1 cellular context compared by ENCODE assay signal in genomic region chr12:46260153-46260912, GRCh38.
A peak's percentile ranks its signal among the peaks of the same experiment; 100 is the strongest.
TF ChIP-seq lines count a peak whose summit lies in the region.

No MANE protein-coding gene starts in this region.

TF ChIP-seq in HEK293, 187 proteins besides CTCF, POLR2A, EP300 and RAD21 (continued from another document and continues in another):
- TF ChIP-seq ZFP41 (tag by site-specific recombination; IDR thresholded peaks at IDR 0.05; ENCODE audit: borderline replicate concordance): no peak
- no peak for TF ChIP-seq ZNF776 (tag by site-specific recombination; IDR thresholded peaks at IDR 0.05; ENCODE audit: borderline replicate concordance)
- TF ChIP-seq ZNF768 (tag by site-specific recombination; IDR thresholded peaks at IDR 0.05): no peak
- TF ChIP-seq ZNF621 (tag by site-specific recombination; IDR thresholded peaks at IDR 0.05): no peak
- TF ChIP-seq GLIS2 (tag by site-specific recombination; IDR thresholded peaks at IDR 0.05): no peak
- TF ChIP-seq ZNF302 (tag by site-specific recombination; IDR thresholded peaks at IDR 0.05; ENCODE audit: low read depth): no peak
- no peak for TF ChIP-seq ZNF449 (tag by site-specific recombination; IDR thresholded peaks at IDR 0.05)
- TF ChIP-seq ZNF280C (tag by site-specific recombination; IDR thresholded peaks at IDR 0.05): no peak
- TF ChIP-seq ZNF155 (tag by site-specific recombination; IDR thresholded peaks at IDR 0.05): no peak
- TF ChIP-seq ZBTB17 (tag by site-specific recombination; IDR thresholded peaks at IDR 0.05): peak; percentile 21; the same call in 1 of the 2 replicates
- TF ChIP-seq ZNF202 (tag by site-specific recombination; IDR thresholded peaks at IDR 0.05; ENCODE audit: borderline replicate concordance): no peak
- TF ChIP-seq ZNF692 (tag by site-specific recombination; IDR thresholded peaks at IDR 0.05): no peak
- TF ChIP-seq ZNF48 (tag by site-specific recombination; IDR thresholded peaks at IDR 0.05): no peak
- no peak for TF ChIP-seq ZNF623 (tag by site-specific recombination; IDR thresholded peaks at IDR 0.05)
- TF ChIP-seq KLF7 (tag by site-specific recombination; IDR thresholded peaks at IDR 0.05; ENCODE audit: borderline replicate concordance): no peak
- 0 out of 2 replicates have a peak, but pooled peaks have one; percentile 6 for TF ChIP-seq KLF8 (tag by site-specific recombination; IDR thresholded peaks at IDR 0.05)
- TF ChIP-seq ZBTB48 (tag by site-specific recombination; IDR thresholded peaks at IDR 0.05): no peak
- no peak for TF ChIP-seq ZNF777 (tag by site-specific recombination; IDR thresholded peaks at IDR 0.05; ENCODE audit: borderline replicate concordance)
- TF ChIP-seq HIC1 (tag by site-specific recombination; IDR thresholded peaks at IDR 0.05): peak; percentile 49; the same call in 1 of the 2 replicates
- no peak; the same call in 1 of the 2 replicates for TF ChIP-seq TSHZ1 (tag by site-specific recombination; IDR thresholded peaks at IDR 0.05; ENCODE audit: borderline replicate concordance)
- TF ChIP-seq PRDM10 (tag by site-specific recombination; IDR thresholded peaks at IDR 0.05): peak; percentile 69
- TF ChIP-seq ZNF654 (tag by site-specific recombination; IDR thresholded peaks at IDR 0.05; ENCODE audit: low read depth): no peak
- TF ChIP-seq ZNF175 (tag by site-specific recombination; IDR thresholded peaks at IDR 0.05): no peak
- TF ChIP-seq MYNN (tag by site-specific recombination; IDR thresholded peaks at IDR 0.05; ENCODE audit: borderline replicate concordance): no peak
- no peak for TF ChIP-seq ZNF560 (tag by site-specific recombination; IDR thresholded peaks at IDR 0.05; ENCODE audit: borderline replicate concordance)
- TF ChIP-seq ZNF791 (tag by site-specific recombination; IDR thresholded peaks at IDR 0.05): no peak
- no peak for TF ChIP-seq ZNF529 (tag by site-specific recombination; IDR thresholded peaks at IDR 0.05; ENCODE audit: insufficient replicate concordance)
- TF ChIP-seq ZNF426 (tag by site-specific recombination; IDR thresholded peaks at IDR 0.05): no peak
- TF ChIP-seq ZNF311 (tag by site-specific recombination; IDR thresholded peaks at IDR 0.05; ENCODE audit: borderline replicate concordance): no peak
- TF ChIP-seq ZNF629 (tag by site-specific recombination; IDR thresholded peaks at IDR 0.05): peak; percentile 58; the same call in 1 of the 2 replicates
- TF ChIP-seq ZFHX2 (tag by site-specific recombination; conservative IDR thresholded peaks at IDR 0.05): no peak
- TF ChIP-seq ZNF138 (tag by site-specific recombination; IDR thresholded peaks at IDR 0.05; ENCODE audit: borderline replicate concordance): no peak
- 0 out of 2 replicates have a peak, but pooled peaks have one; percentile 22 for TF ChIP-seq TRIM28 (IDR thresholded peaks at IDR 0.05; ENCODE audit: borderline replicate concordance, low read length)
- TF ChIP-seq ZNF645 (tag by site-specific recombination; IDR thresholded peaks at IDR 0.05): no peak
- TF ChIP-seq OVOL3 (tag by site-specific recombination; IDR thresholded peaks at IDR 0.05): no peak
- no peak for TF ChIP-seq RBAK (tag by site-specific recombination; IDR thresholded peaks at IDR 0.05)
- TF ChIP-seq ZBTB21 (tag by site-specific recombination; IDR thresholded peaks at IDR 0.05): no peak
- TF ChIP-seq PRDM1 (tag by site-specific recombination; IDR thresholded peaks at IDR 0.05): peak; percentile 80
- TF ChIP-seq ZNF704 (tag by site-specific recombination; IDR thresholded peaks at IDR 0.05): no peak
- TF ChIP-seq ZNF600 (tag by site-specific recombination; IDR thresholded peaks at IDR 0.05): peak; percentile 95
- no peak for TF ChIP-seq ZNF335 (tag by site-specific recombination; conservative IDR thresholded peaks at IDR 0.05)
- TF ChIP-seq FEZF1 (tag by site-specific recombination; IDR thresholded peaks at IDR 0.05): peak; percentile 68
- no peak for TF ChIP-seq SALL2 (tag by site-specific recombination; IDR thresholded peaks at IDR 0.05; ENCODE audit: borderline replicate concordance)
- no peak for TF ChIP-seq ZNF830 (tag by site-specific recombination; IDR thresholded peaks at IDR 0.05; ENCODE audit: low read depth)
- TF ChIP-seq PRDM4 (tag by site-specific recombination; IDR thresholded peaks at IDR 0.05): no peak
